ENCODE assay signal across 2 cellular contexts in genomic region chr1:151098126-151098525, GRCh38.
A peak's percentile ranks its signal among the peaks of the same experiment; 100 is the strongest.
TF ChIP-seq lines count a peak whose summit lies in the region.

No MANE protein-coding gene starts in this region.

TF ChIP-seq in HEK293, 187 proteins besides CTCF, POLR2A, EP300 and RAD21:
- TF ChIP-seq ZNF16 (tag by site-specific recombination; IDR thresholded peaks at IDR 0.05; ENCODE audit: low read depth) (no peak), ZNF121 (tag by site-specific recombination; IDR thresholded peaks at IDR 0.05) (peak; percentile 79)

TF ChIP-seq in K562, 482 proteins besides CTCF, POLR2A, EP300 and RAD21:
- TF ChIP-seq ZNF121 (CRISPR knock-in tag; conservative IDR thresholded peaks at IDR 0.05) (peak; percentile 92), ATF1 (CRISPR knock-in tag; IDR thresholded peaks at IDR 0.05) (no peak), ATF1 (tag; IDR thresholded peaks at IDR 0.05) (no peak), CEBPG (CRISPR knock-in tag; IDR thresholded peaks at IDR 0.05) (no peak), CEBPG (tag; conservative IDR thresholded peaks at IDR 0.05 in 1 of 2, IDR thresholded peaks at IDR 0.05 in 1 of 2) (no peak), ZBTB33 (CRISPR knock-in tag; IDR thresholded peaks at IDR 0.05) (no peak)
